In the genomic region with DNA sequence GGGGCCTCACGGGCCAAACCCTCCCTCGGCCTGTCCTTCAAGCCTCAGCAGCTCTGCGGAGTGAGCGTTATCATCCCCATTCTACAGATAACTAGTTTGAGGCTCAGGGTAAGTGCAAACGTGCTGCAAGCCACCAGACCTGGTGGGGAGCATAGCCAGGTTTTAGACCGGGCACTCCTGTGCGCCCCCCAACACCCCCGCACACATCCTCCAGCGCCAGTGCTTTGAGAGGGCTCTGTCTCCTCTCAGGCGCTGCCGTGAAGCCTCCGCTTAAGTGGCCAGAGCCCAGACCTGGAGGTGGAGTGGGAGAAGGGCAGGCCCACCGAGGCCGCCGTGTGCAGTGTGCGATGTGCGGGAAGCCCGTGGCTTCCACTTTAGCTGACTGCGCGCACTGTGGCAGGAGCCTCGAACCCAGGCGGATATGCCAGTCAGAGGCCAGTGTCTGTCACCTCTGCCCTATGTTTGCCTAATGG, we compare ENCODE assay signal across 8 cellular contexts. TPM values are rescaled to one million over a fixed set of nuclear protein-coding genes. Genes with fewer than 3 reads are reported as not detected.
DNase-seq lines count a peak whose midpoint lies in the region; ATAC-seq and TF ChIP-seq lines count a peak whose summit lies in the region.

No MANE protein-coding gene starts in this region.

- H3K36me3 Mint-ChIP-seq in activated naive CD4-positive, alpha-beta T cell treated with anti-CD3 and anti-CD28 coated beads for 36 hours (ENCODE audit: low read depth): peaks cover 36% of the 10 kb centered on the region
- H3K36me3 Mint-ChIP-seq in activated T-helper 17 cell treated with anti-CD3 and anti-CD28 coated beads, Interleukin-2, amount 50 U/mL, for 72 hours (ENCODE audit: low read depth): peaks cover 94% of the 10 kb centered on the region
- H3K36me3 Mint-ChIP-seq in type B pancreatic cell: peaks cover 10% of the 10 kb centered on the region

- intact Hi-C loops in activated naive CD4-positive, alpha-beta T cell treated with anti-CD3 and anti-CD28 coated beads for 36 hours (cut with micrococcal nuclease): loop anchor here (5.0 to 10.0 kb wide), 3 partner anchors 312 to 1069 kb away; a partner anchor contains a TSS
- intact Hi-C loops in lower lobe of right lung (cut with DNase I): no loop called here

- no peaks in the 10 kb centered on the region for H3K27me3 ChIP-seq in lower lobe of right lung (ENCODE audit: low read depth)

- DNase-seq in activated naive CD4-positive, alpha-beta T cell treated with anti-CD3 and anti-CD28 coated beads for 36 hours: peak; percentile 53
- no peak for DNase-seq in activated naive CD4-positive, alpha-beta T cell treated with anti-CD3 and anti-CD28 coated beads, Interleukin-2, amount 50 U/mL, for 16 hours
- no peak for DNase-seq in lower lobe of right lung
- no peak for DNase-seq in type B pancreatic cell (ENCODE audit: extremely low spot score, unreplicated experiment)
- DNase-seq in T-helper 9 cell: no peak

- H3K4me3 Mint-ChIP-seq in activated naive CD4-positive, alpha-beta T cell treated with anti-CD3 and anti-CD28 coated beads for 36 hours: peak overlapping the region; percentile 98
- H3K4me3 Mint-ChIP-seq in activated T-helper 17 cell treated with anti-CD3 and anti-CD28 coated beads, Interleukin-2, amount 50 U/mL, for 72 hours: peak overlapping the region; percentile 99
- peak overlapping the region; percentile 62 for H3K4me3 Mint-ChIP-seq in type B pancreatic cell

- H3K27ac ChIP-seq in lower lobe of right lung: peak overlapping the region; percentile 98

- no peaks in the 10 kb centered on the region for H3K9me3 Mint-ChIP-seq in activated naive CD4-positive, alpha-beta T cell treated with anti-CD3 and anti-CD28 coated beads for 36 hours
- no peaks in the 10 kb centered on the region for H3K9me3 Mint-ChIP-seq in activated T-helper 17 cell treated with anti-CD3 and anti-CD28 coated beads, Interleukin-2, amount 50 U/mL, for 72 hours
- H3K9me3 Mint-ChIP-seq in type B pancreatic cell: no peaks in the 10 kb centered on the region

- CTCF ChIA-PET in activated naive CD4-positive, alpha-beta T cell treated with anti-CD3 and anti-CD28 coated beads for 36 hours (lab: Charles Lee): interaction anchor here (0.5 to 1.5 kb wide), 4 partner anchors 9 to 64 kb away, joined by 3 to 5 read pairs (median 4); no protein-coding TSS in a partner anchor

- H3K36me3 ChIP-seq in lower lobe of right lung: peaks cover 33% of the 10 kb centered on the region

- no peaks in the 10 kb centered on the region for H3K9me3 ChIP-seq in lower lobe of right lung

- peak; percentile 8 for ATAC-seq in activated T-helper 17 cell treated with anti-CD3 and anti-CD28 coated beads, Interleukin-2, amount 50 U/mL, for 72 hours (replicated peaks)
- ATAC-seq in lower lobe of right lung (no peak), GM19467 (IDR thresholded peaks at IDR 0.05; ENCODE audit: unreplicated experiment) (no peak), GM21367 (IDR thresholded peaks at IDR 0.05; ENCODE audit: unreplicated experiment) (no peak)

- peak overlapping the region; percentile 99 for H3K4me3 ChIP-seq in lower lobe of right lung

- H3K4me1 ChIP-seq in lower lobe of right lung: peaks cover 91% of the 10 kb centered on the region

- no peaks in the 10 kb centered on the region for H3K27me3 Mint-ChIP-seq in activated naive CD4-positive, alpha-beta T cell treated with anti-CD3 and anti-CD28 coated beads for 36 hours (ENCODE audit: low read depth)
- H3K27me3 Mint-ChIP-seq in activated T-helper 17 cell treated with anti-CD3 and anti-CD28 coated beads, Interleukin-2, amount 50 U/mL, for 72 hours: no peaks in the 10 kb centered on the region
- H3K27me3 Mint-ChIP-seq in type B pancreatic cell: no peaks in the 10 kb centered on the region

- H3K4me1 Mint-ChIP-seq in activated naive CD4-positive, alpha-beta T cell treated with anti-CD3 and anti-CD28 coated beads for 36 hours (ENCODE audit: low read depth): peaks cover 76% of the 10 kb centered on the region
- H3K4me1 Mint-ChIP-seq in activated T-helper 17 cell treated with anti-CD3 and anti-CD28 coated beads, Interleukin-2, amount 50 U/mL, for 72 hours: peaks cover 52% of the 10 kb centered on the region
- peaks cover 63% of the 10 kb centered on the region for H3K4me1 Mint-ChIP-seq in type B pancreatic cell (ENCODE audit: unreplicated experiment)

- no peak for TF ChIP-seq CTCF in lower lobe of right lung (IDR thresholded peaks at IDR 0.05)
- no peak for TF ChIP-seq CTCF in type B pancreatic cell (conservative IDR thresholded peaks at IDR 0.05)

- peak overlapping the region; percentile 99 for H3K27ac Mint-ChIP-seq in activated naive CD4-positive, alpha-beta T cell treated with anti-CD3 and anti-CD28 coated beads for 36 hours
- H3K27ac Mint-ChIP-seq in activated T-helper 17 cell treated with anti-CD3 and anti-CD28 coated beads, Interleukin-2, amount 50 U/mL, for 72 hours: peak overlapping the region; percentile 44
- peak overlapping the region; percentile 24 for H3K27ac Mint-ChIP-seq in type B pancreatic cell

RNA-seq across cellular contexts. Expression of a gene that starts 1.6 kb away (rescaled TPM):
- total RNA-seq in activated naive CD4-positive, alpha-beta T cell treated with anti-CD3 and anti-CD28 coated beads for 36 hours: 10 to 100 TPM; 70.0 to 75.2 TPM
- 100 to 1,000 TPM; 170 to 308 TPM for total RNA-seq in activated T-helper 17 cell treated with anti-CD3 and anti-CD28 coated beads, Interleukin-2, amount 50 U/mL, for 72 hours
- total RNA-seq in lower lobe of right lung (241 TPM), type B pancreatic cell (ENCODE audit: low replicate concordance) (74.8 and 93.4 TPM in 2 replicates)

RNA-seq across cellular contexts. Expression of a gene that starts 56.9 kb away (rescaled TPM):
- 10 to 100 TPM; 21.5 to 23.6 TPM for total RNA-seq in activated naive CD4-positive, alpha-beta T cell treated with anti-CD3 and anti-CD28 coated beads for 36 hours
- total RNA-seq in activated T-helper 17 cell treated with anti-CD3 and anti-CD28 coated beads, Interleukin-2, amount 50 U/mL, for 72 hours: 10 to 100 TPM; 16.6 to 20.8 TPM
- total RNA-seq in lower lobe of right lung (28.3 TPM), type B pancreatic cell (ENCODE audit: low replicate concordance) (45.6 and 49.8 TPM in 2 replicates)

Comparison
In these comparisons a context has a peak if more than half of its experiments do, and no peak if none do; other contexts are left out.
1. H3K27ac Mint-ChIP-seq: peak in every context shown above with its lines; median percentile 99 in activated naive CD4-positive, alpha-beta T cell treated with anti-CD3 and anti-CD28 coated beads for 36 hours; 44 in activated T-helper 17 cell treated with anti-CD3 and anti-CD28 coated beads, Interleukin-2, amount 50 U/mL, for 72 hours; 24 in type B pancreatic cell.